Comparison of ENCODE assay signal across 16 cellular contexts in the genomic region with DNA sequence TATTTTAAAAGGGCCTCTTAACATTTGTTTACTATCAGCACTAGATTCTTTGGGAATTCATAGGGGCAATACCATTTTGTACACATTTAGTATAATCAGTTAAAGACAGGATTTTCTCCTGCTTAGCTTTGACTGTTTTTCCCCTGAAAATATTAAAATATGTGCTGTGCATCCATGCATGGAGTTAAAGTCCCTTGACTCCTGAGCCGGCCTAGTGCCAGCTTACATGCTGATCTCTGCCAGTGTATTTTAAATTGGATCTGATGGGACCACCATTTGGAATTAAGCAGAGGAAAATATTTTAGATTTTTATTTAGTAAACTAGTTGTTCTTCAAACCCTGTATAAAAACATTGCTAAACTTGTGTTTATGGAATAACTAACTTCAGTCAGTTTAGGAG.
DNase-seq lines count a peak whose midpoint lies in the region; TF ChIP-seq lines count a peak whose summit lies in the region.
"Had no signal": no experiment of that assay in that cellular context is flagged by ENCODE, and none has a peak within 500 bp of the region (broad histone marks: within the 10 kb centered on the region; RNA-seq: fewer than 3 reads in every experiment).

No MANE protein-coding gene starts in this region.

- H3K9ac ChIP-seq in adipocyte (ENCODE audit: low read length) (no peak overlapping the region), neuronal stem cell (ENCODE audit: low read depth, low read length, poor library complexity) (no peak overlapping the region)
- H3K9ac ChIP-seq: GM23248 had no signal

- H3K4me2 ChIP-seq in neuronal stem cell (ENCODE audit: insufficient read depth, low read length, poor library complexity, severe bottlenecking): no peak overlapping the region

- H3K18ac ChIP-seq in neuronal stem cell (ENCODE audit: low read length): no peak overlapping the region

- H2AFZ ChIP-seq in neuronal stem cell (ENCODE audit: low read length): no peak overlapping the region
- H2AFZ ChIP-seq: GM23248 had no signal

- H3K9me3 ChIP-seq in adipocyte (ENCODE audit: control insufficient read depth, low read length): no peaks in the 10 kb centered on the region
- no peaks in the 10 kb centered on the region for H3K9me3 ChIP-seq in neuronal stem cell (replicated peaks in 1 of 2; ENCODE audit: control insufficient read depth in 2 of 2, insufficient read depth in 1 of 2, low read depth in 1 of 2, low read length in 2 of 2)
- H3K9me3 ChIP-seq: Caco-2, HAP-1 had no signal

- H3K27me3 ChIP-seq in adipocyte (replicated peaks; ENCODE audit: control insufficient read depth, insufficient read depth, low read length): no peaks in the 10 kb centered on the region
- no peaks in the 10 kb centered on the region for H3K27me3 ChIP-seq in neuronal stem cell (ENCODE audit: control insufficient read depth in 3 of 3, insufficient read depth in 3 of 3, low read depth in 1 of 3, low read length in 3 of 3)

- H3K27ac ChIP-seq in neuronal stem cell (replicated peaks; ENCODE audit: low read length): no peak overlapping the region
- H3K27ac ChIP-seq: C4-2B, GM23248 had no signal

- H3K4me3 ChIP-seq in adipocyte (ENCODE audit: low read length) (no peak overlapping the region), neuronal stem cell (ENCODE audit: low read length in 2 of 2) (no peak overlapping the region)
- H3K4me3 ChIP-seq: GM12878, GM23248, HAP-1 had no signal

- no peak overlapping the region for H2BK12ac ChIP-seq in neuronal stem cell (ENCODE audit: low read length)

- no peak overlapping the region for H2AK5ac ChIP-seq in neuronal stem cell (ENCODE audit: low read depth, low read length)

- DNase-seq in G401 (ENCODE audit: low spot score): peak; percentile 52
- DNase-seq in adipocyte (ENCODE audit: low read depth): peak; percentile 15
- peak; percentile 14 for DNase-seq in retina
- no peak for DNase-seq in neuronal stem cell (ENCODE audit: low spot score)
- no peak for DNase-seq in GM10266 (ENCODE audit: extremely low spot score)
- no peak for DNase-seq in AG20443 (ENCODE audit: low spot score)
- DNase-seq: AML-193; Caco-2; CD4-positive, alpha-beta T cell; DMS153; DMS79; GF-D8; GM23248 had no signal

- no peaks in the 10 kb centered on the region for H3K79me1 ChIP-seq in neuronal stem cell (ENCODE audit: low read depth, low read length)

- no peak overlapping the region for H3K14ac ChIP-seq in neuronal stem cell (ENCODE audit: low read length)

- H2BK5ac ChIP-seq in neuronal stem cell (ENCODE audit: low read length): no peak overlapping the region

- WGBS in neuronal stem cell (ENCODE audit: extremely low coverage in 2 of 2, insufficient read length in 2 of 2, insufficient replicate concordance in 1 of 2), 2 donors: no CpG with 5 or more reads among the region's 1 CpG

- no peak overlapping the region for H2BK120ac ChIP-seq in neuronal stem cell (ENCODE audit: low read depth, low read length)

- H4K91ac ChIP-seq in neuronal stem cell (ENCODE audit: low read depth, low read length, poor library complexity): no peak overlapping the region

- H2BK15ac ChIP-seq in neuronal stem cell (ENCODE audit: low read length): no peak overlapping the region

- no peak for TF ChIP-seq CTCF in GM10266 (IDR thresholded peaks at IDR 0.05; ENCODE audit: control insufficient read depth, insufficient read depth, low read depth, missing control alignments)

- no peak overlapping the region for H4K8ac ChIP-seq in neuronal stem cell (ENCODE audit: low read depth, low read length)

- H3K4me1 ChIP-seq in adipocyte (ENCODE audit: control insufficient read depth, insufficient read depth, low read length): no peaks in the 10 kb centered on the region
- H3K4me1 ChIP-seq in neuronal stem cell (ENCODE audit: control insufficient read depth in 2 of 2, insufficient read depth in 1 of 2, low read depth in 1 of 2, low read length in 2 of 2): no peaks in the 10 kb centered on the region
- H3K4me1 ChIP-seq: Caco-2, HAP-1 had no signal

- H3K4ac ChIP-seq in neuronal stem cell (ENCODE audit: low read length): no peak overlapping the region

- H3K36me3 ChIP-seq in adipocyte (ENCODE audit: control insufficient read depth, insufficient read depth, low read length, severe bottlenecking) (no peaks in the 10 kb centered on the region), neuronal stem cell (replicated peaks in 1 of 2; ENCODE audit: control insufficient read depth in 2 of 2, insufficient read depth in 2 of 2, low read length in 2 of 2) (no peaks in the 10 kb centered on the region)
- H3K36me3 ChIP-seq: HAP-1 had no signal

- in situ Hi-C loops in G401 (cut with HindIII; ENCODE audit: low sequenced_read_pairs): no loop called here

- H3K23ac ChIP-seq in neuronal stem cell (ENCODE audit: low read depth, low read length, poor library complexity): no peak overlapping the region

Comparison
In these comparisons a context has a peak if more than half of its experiments do, and no peak if none do; other contexts are left out.
1. DNase-seq: peak in G401 (single experiment), adipocyte (single experiment) and retina (single experiment); none in neuronal stem cell (single experiment), GM10266 (single experiment) and AG20443 (single experiment).